Comparison of ENCODE assay signal across 8 cellular contexts in genomic region chr10:132023092-132023811, GRCh38. TPM values are rescaled to one million over a fixed set of nuclear protein-coding genes. Genes with fewer than 3 reads are reported as not detected.
A peak's percentile ranks its signal among the peaks of the same experiment; 100 is the strongest.
DNase-seq lines count a peak whose midpoint lies in the region; ATAC-seq and TF ChIP-seq lines count a peak whose summit lies in the region.

No MANE protein-coding gene starts in this region.

- H3K9me3 Mint-ChIP-seq in T-helper 1 cell treated with Interleukin-12 subunit alpha and Interleukin-12 subunit beta and Interleukin-4 antibody, amounts not matched to agents 30 μg/mL and 1 μg/mL, for 36 hours: no peaks in the 10 kb centered on the region

- H3K36me3 Mint-ChIP-seq in T-helper 1 cell treated with Interleukin-12 subunit alpha and Interleukin-12 subunit beta and Interleukin-4 antibody, amounts not matched to agents 30 μg/mL and 1 μg/mL, for 36 hours (ENCODE audit: low read depth): no peaks in the 10 kb centered on the region

- TF ChIP-seq EP300 in upper lobe of left lung (IDR thresholded peaks at IDR 0.05): no peak

- TF ChIP-seq CTCF in C4-2B (conservative IDR thresholded peaks at IDR 0.05): peak; percentile 98
- TF ChIP-seq CTCF in LNCAP (IDR thresholded peaks at IDR 0.05): peak; percentile 94
- peak; percentile 80 to 95 (median 90) for TF ChIP-seq CTCF in adrenal gland (IDR thresholded peaks at IDR 0.05)
- peak; percentile 85 to 98 (median 90) for TF ChIP-seq CTCF in heart left ventricle (IDR thresholded peaks at IDR 0.05)
- TF ChIP-seq CTCF in prostate gland (IDR thresholded peaks at IDR 0.05): peak; percentile 81 to 95 (median 92)
- peak; percentile 83 to 93 (median 88) for TF ChIP-seq CTCF in upper lobe of left lung (IDR thresholded peaks at IDR 0.05)

- intact Hi-C loops in adrenal gland (cut with DNase I) (loop anchor here (2.0 to 10.0 kb wide), 3 partner anchors 122 to 136 kb away; no protein-coding TSS in a partner anchor), heart left ventricle (cut with DNase I) (loop anchor here (1.0 to 5.0 kb wide), 6 partner anchors 41 to 138 kb away; partner anchors contain the start of gene BNIP3 (in 3 of the 10)), prostate gland (cut with DNase I) (loop anchor here (2.0 kb wide), 1 partner anchor 136 kb away; no protein-coding TSS in a partner anchor)

- H3K4me3 Mint-ChIP-seq in T-helper 1 cell treated with Interleukin-12 subunit alpha and Interleukin-12 subunit beta and Interleukin-4 antibody, amounts not matched to agents 30 μg/mL and 1 μg/mL, for 36 hours: peak overlapping the region; percentile 2

- H3K27ac Mint-ChIP-seq in T-helper 1 cell treated with Interleukin-12 subunit alpha and Interleukin-12 subunit beta and Interleukin-4 antibody, amounts not matched to agents 30 μg/mL and 1 μg/mL, for 36 hours: peak overlapping the region; percentile 32

- ATAC-seq in GM19397 (IDR thresholded peaks at IDR 0.05; ENCODE audit: unreplicated experiment) (peak; percentile 66), heart left ventricle (peak; percentile 75 to 97 (median 87)), upper lobe of left lung (ENCODE audit: low FRiP score in 2 of 2) (peak; percentile 81 to 95)

- no peaks in the 10 kb centered on the region for H3K27me3 ChIP-seq in adrenal gland
- peaks cover 0 to 27% (median 4%) of the 10 kb centered on the region in 9 donors for H3K27me3 ChIP-seq in heart left ventricle
- no peaks in the 10 kb centered on the region for H3K27me3 ChIP-seq in prostate gland (replicated peaks; ENCODE audit: insufficient read depth)
- peaks cover 0 to 4% (median 0%) of the 10 kb centered on the region in 4 donors for H3K27me3 ChIP-seq in upper lobe of left lung

- H3K9me3 ChIP-seq in adrenal gland (replicated peaks in 1 of 3) (no peaks in the 10 kb centered on the region), heart left ventricle (no peaks in the 10 kb centered on the region), prostate gland (no peaks in the 10 kb centered on the region), upper lobe of left lung (no peaks in the 10 kb centered on the region)

- H3K4me3 ChIP-seq in adrenal gland (peak overlapping the region in 1 of 4 donors; percentile 41), heart left ventricle (peak overlapping the region in 11 of 12 donors; percentile 9 to 53 (median 36)), prostate gland (peak overlapping the region; percentile 12 to 26), upper lobe of left lung (peak overlapping the region in 3 of 4 donors; percentile 13 to 42 (median 35))

- DNase-seq in adrenal gland: peak; percentile 69 to 91 (median 86)
- DNase-seq in heart left ventricle: peak; percentile 74 to 90 (median 80)
- DNase-seq in prostate gland (ENCODE audit: low spot score): peak; percentile 76
- DNase-seq in upper lobe of left lung: peak; percentile 76 to 96

- 10 to 20% (median 18%) methylated on average over 21 to 36 of the region's 36 CpGs for WGBS in adrenal gland, 4 donors
- WGBS in heart left ventricle, 4 donors: 15 to 21% (median 16%) methylated on average over 36 of the region's 36 CpGs
- 16% methylated on average over 36 of the region's 36 CpGs for WGBS in prostate gland
- 14 to 23% methylated on average over 23 to 36 of the region's 36 CpGs for WGBS in upper lobe of left lung, 2 donors

- TF ChIP-seq POLR2A in adrenal gland (IDR thresholded peaks at IDR 0.05) (no peak), heart left ventricle (IDR thresholded peaks at IDR 0.05) (no peak), prostate gland (IDR thresholded peaks at IDR 0.05) (no peak), upper lobe of left lung (IDR thresholded peaks at IDR 0.05) (no peak)

- peaks cover 6% of the 10 kb centered on the region for H3K4me1 Mint-ChIP-seq in T-helper 1 cell treated with Interleukin-12 subunit alpha and Interleukin-12 subunit beta and Interleukin-4 antibody, amounts not matched to agents 30 μg/mL and 1 μg/mL, for 36 hours (ENCODE audit: low read depth)

- H3K27me3 Mint-ChIP-seq in T-helper 1 cell treated with Interleukin-12 subunit alpha and Interleukin-12 subunit beta and Interleukin-4 antibody, amounts not matched to agents 30 μg/mL and 1 μg/mL, for 36 hours (ENCODE audit: low read depth): peaks cover 35% of the 10 kb centered on the region

- peak overlapping the region; percentile 15 for H3K27ac ChIP-seq in C4-2B
- no peak overlapping the region for H3K27ac ChIP-seq in adrenal gland
- no peak overlapping the region for H3K27ac ChIP-seq in heart left ventricle
- no peak overlapping the region for H3K27ac ChIP-seq in prostate gland
- H3K27ac ChIP-seq in upper lobe of left lung: no peak overlapping the region

- H3K4me1 ChIP-seq in adrenal gland (replicated peaks in 1 of 2): peaks cover 4 to 7% of the 10 kb centered on the region in 2 donors
- H3K4me1 ChIP-seq in heart left ventricle: peaks cover 0 to 11% (median 4%) of the 10 kb centered on the region in 12 donors
- H3K4me1 ChIP-seq in prostate gland (replicated peaks): no peaks in the 10 kb centered on the region
- H3K4me1 ChIP-seq in upper lobe of left lung: peaks cover 7 to 14% (median 10%) of the 10 kb centered on the region in 4 donors

- H3K36me3 ChIP-seq in adrenal gland (replicated peaks in 1 of 2) (no peaks in the 10 kb centered on the region), heart left ventricle (no peaks in the 10 kb centered on the region), prostate gland (no peaks in the 10 kb centered on the region), upper lobe of left lung (no peaks in the 10 kb centered on the region)

RNA-seq across cellular contexts. Expression of gene BNIP3, which starts 41.5 kb away (rescaled TPM):
- 100 to 1,000 TPM in 4 of 8 donors, 10 to 100 TPM in 4; 34.9 to 132 (median 96.4) TPM for total RNA-seq in adrenal gland
- polyA plus RNA-seq in adrenal gland: 10 to 100 TPM; 14.2 to 57.3 (median 14.7) TPM
- 100 to 1,000 TPM in 8 of 9 donors, 10 to 100 TPM in 1; 97.1 to 711 (median 130) TPM for total RNA-seq in heart left ventricle
- 100 to 1,000 TPM in 1 of 2 donors, 10 to 100 TPM in 1; 48.1 to 119 TPM for polyA plus RNA-seq in heart left ventricle
- 100 to 1,000 TPM; 148 to 325 TPM for total RNA-seq in prostate gland
- 100 to 1,000 TPM in 1 of 6 donors, 10 to 100 TPM in 5; 34.6 to 114 (median 51.9) TPM for total RNA-seq in upper lobe of left lung

RNA-seq across cellular contexts. Expression of gene JAKMIP3, which starts 42.5 kb away (rescaled TPM):
- total RNA-seq in adrenal gland: 1 to 10 TPM in 1 of 8 donors, under 1 TPM in 7; 0.18 to 2.7 (median 0.74) TPM
- 1 to 10 TPM in 2 of 3 donors, under 1 TPM in 1; 0.86 to 7.0 (median 2.1) TPM for polyA plus RNA-seq in adrenal gland
- total RNA-seq in heart left ventricle: 1 to 10 TPM in 6 of 9 donors, under 1 TPM in 3; 0.31 to 3.1 (median 1.4) TPM
- 1 to 10 TPM in 1 of 2 donors, under 1 TPM in 1; 0.06 to 1.3 TPM for polyA plus RNA-seq in heart left ventricle
- total RNA-seq in prostate gland: 1 to 10 TPM; 2.6 to 3.4 TPM
- total RNA-seq in upper lobe of left lung: 1 to 10 TPM in 1 of 6 donors, under 1 TPM in 3, not detected in 2; 0.13 to 3.1 (median 0.52) TPM
